ENCODE assay signal across 8 cellular contexts in the genomic region with DNA sequence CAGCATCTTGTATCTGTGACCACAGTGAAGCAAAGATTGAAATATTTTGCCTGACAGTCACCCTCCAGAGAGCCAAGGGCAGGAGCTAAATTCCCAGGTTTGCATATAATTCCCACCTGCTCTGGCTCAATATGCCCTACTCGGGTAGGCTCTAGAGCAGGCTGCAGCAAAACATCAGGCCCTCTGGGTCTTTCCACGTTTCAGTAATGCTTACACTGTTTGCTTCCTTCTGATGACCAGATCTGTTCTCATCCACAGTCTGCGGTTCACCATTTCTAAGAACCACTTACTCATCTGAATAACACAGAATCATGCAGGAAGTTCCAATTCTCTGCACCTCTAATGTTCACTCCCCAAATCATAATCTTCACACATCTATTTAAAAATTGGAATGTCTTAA.
A peak's percentile ranks its signal among the peaks of the same experiment; 100 is the strongest.
DNase-seq lines count a peak whose midpoint lies in the region; ATAC-seq and TF ChIP-seq lines count a peak whose summit lies in the region.

No MANE protein-coding gene starts in this region.

- no peaks in the 10 kb centered on the region for H3K9me3 Mint-ChIP-seq in chondrocyte (ENCODE audit: low read depth)

- H3K36me3 Mint-ChIP-seq in chondrocyte (ENCODE audit: low read depth), result no peaks in the 10 kb centered on the region

- H3K4me1 Mint-ChIP-seq in chondrocyte (ENCODE audit: low read depth), result peaks cover 26% of the 10 kb centered on the region

- H3K27me3 Mint-ChIP-seq in chondrocyte (ENCODE audit: low read depth), result no peaks in the 10 kb centered on the region

- ATAC-seq in GM18519 (IDR thresholded peaks at IDR 0.05; ENCODE audit: low FRiP score, unreplicated experiment) (peak; percentile 87), HG02884 (IDR thresholded peaks at IDR 0.05; ENCODE audit: unreplicated experiment) (peak; percentile 96)

- H3K27ac Mint-ChIP-seq in chondrocyte (ENCODE audit: unreplicated experiment), result peak overlapping the region; percentile 6

- DNase-seq in T-helper 22 cell (ENCODE audit: low read depth) (peak; percentile 9), chondrocyte (ENCODE audit: low spot score) (no peak), HuH-7.5 (ENCODE audit: low spot score) (no peak), GOT3 (lab: John Stamatoyannopoulos, UW) (no peak), NCI-H2171 treated with DMSO at 0.1 percent for 48 hours (lab: John Stamatoyannopoulos, UW) (no peak)
- DNase-seq in stimulated activated CD8-positive, alpha-beta memory T cell treated with anti-CD3 and anti-CD28 coated beads, Interleukin-15, amount 100 ng/mL, for 48 hours (ENCODE audit: low read depth in 2 of 2), result peak; percentile 16 to 41

- no peak overlapping the region for H3K4me3 Mint-ChIP-seq in chondrocyte (ENCODE audit: unreplicated experiment)

- no peak for TF ChIP-seq CTCF in chondrocyte (IDR thresholded peaks at IDR 0.05)

Comparison
In these comparisons a context has a peak if more than half of its experiments do, and no peak if none do; other contexts are left out.
1. DNase-seq: peak in T-helper 22 cell (single experiment) and stimulated activated CD8-positive, alpha-beta memory T cell treated with anti-CD3 and anti-CD28 coated beads, Interleukin-15, amount 100 ng/mL, for 48 hours (2 of 2); none in chondrocyte (single experiment), HuH-7.5 (single experiment), GOT3 (single experiment) and NCI-H2171 treated with DMSO at 0.1 percent for 48 hours (single experiment).